8 cellular contexts compared by ENCODE assay signal in the genomic region with DNA sequence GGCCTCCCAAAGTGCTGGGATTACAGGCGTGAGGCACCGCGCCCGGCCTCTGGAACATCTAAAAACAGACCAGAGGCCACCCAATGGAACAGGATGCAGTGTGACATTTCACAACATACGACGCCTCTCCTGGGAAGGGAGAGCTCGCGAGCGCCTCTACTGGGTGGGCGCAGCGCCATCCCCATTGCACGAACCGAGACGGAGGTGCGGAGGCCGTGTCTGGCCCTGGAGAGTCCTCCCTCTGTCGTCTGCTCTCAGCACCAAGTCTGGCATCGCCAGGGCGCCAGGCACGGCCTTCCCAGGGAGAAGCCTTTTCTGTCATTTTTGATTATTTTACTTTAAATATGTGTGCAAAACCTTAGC. TPM values are rescaled to one million over a fixed set of nuclear protein-coding genes. Genes with fewer than 3 reads are reported as not detected.
DNase-seq lines count a peak whose midpoint lies in the region; ATAC-seq, FAIRE-seq and TF ChIP-seq lines count a peak whose summit lies in the region.

No MANE protein-coding gene starts in this region.

- H2AFZ ChIP-seq in astrocyte (ENCODE audit: low read depth, low read length): no peak overlapping the region

- H3K27me3 ChIP-seq in astrocyte (ENCODE audit: insufficient read depth, low read length): peaks cover 10% of the 10 kb centered on the region

- no peak overlapping the region for H3K4me3 ChIP-seq in astrocyte (ENCODE audit: insufficient read depth, low read depth, low read length)

- H3K9me3 Mint-ChIP-seq in astrocyte (ENCODE audit: unreplicated experiment): peaks cover 10% of the 10 kb centered on the region

- H3K4me2 ChIP-seq in astrocyte (ENCODE audit: low read length): peak overlapping the region; percentile 84

- no peaks in the 10 kb centered on the region for H3K9me3 ChIP-seq in astrocyte (ENCODE audit: insufficient read depth, low read depth, low read length)

- ATAC-seq in left colon (peak; percentile 44), GM21529 (IDR thresholded peaks at IDR 0.05; ENCODE audit: unreplicated experiment) (no peak), HG02870 (IDR thresholded peaks at IDR 0.05; ENCODE audit: unreplicated experiment) (no peak)

- no peak overlapping the region for H3K27ac ChIP-seq in astrocyte (ENCODE audit: low read depth, low read length)

- H3K27me3 Mint-ChIP-seq in astrocyte (ENCODE audit: low read depth, unreplicated experiment): peaks cover 13% of the 10 kb centered on the region

- H3K79me2 ChIP-seq in astrocyte (ENCODE audit: insufficient read depth, low read length): no peaks in the 10 kb centered on the region

- TF ChIP-seq CTCF in D721Med (IDR thresholded peaks at IDR 0.05; ENCODE audit: insufficient read depth, missing control alignments) (peak; percentile 50), astrocyte (IDR thresholded peaks at IDR 0.05; ENCODE audit: insufficient read depth, low read depth, low read length) (peak; percentile 34)

- no peaks in the 10 kb centered on the region for H4K20me1 ChIP-seq in astrocyte (ENCODE audit: insufficient read depth, low read length)

- no peak overlapping the region for H3K9ac ChIP-seq in astrocyte (ENCODE audit: low read length)

- intact Hi-C loops in left colon (cut with DNase I, micrococcal nuclease): loop anchor here in 1 of 2 donors (10.0 kb wide), 1 partner anchor 403 kb away; no protein-coding TSS in a partner anchor

- no peaks in the 10 kb centered on the region for H3K36me3 Mint-ChIP-seq in astrocyte (ENCODE audit: low read depth, unreplicated experiment)

- peaks cover 16% of the 10 kb centered on the region for H3K4me1 Mint-ChIP-seq in astrocyte (ENCODE audit: low read depth, unreplicated experiment)

- H3K27ac Mint-ChIP-seq in astrocyte (ENCODE audit: unreplicated experiment): no peak overlapping the region

- DNase-seq in D721Med (ENCODE audit: insufficient read length, low spot score) (no peak), HuH-7.5 (ENCODE audit: low spot score) (peak; percentile 95), astrocyte (ENCODE audit: low read depth) (no peak), left colon (no peak), UCSD-AML1 (lab: John Stamatoyannopoulos, UW; ENCODE audit: unreplicated experiment) (no peak), AML-193 (lab: John Stamatoyannopoulos, UW) (no peak)

- H3K4me1 ChIP-seq in astrocyte (ENCODE audit: insufficient read depth, low read length): peaks cover 47% of the 10 kb centered on the region

- no peak overlapping the region for H3K4me3 Mint-ChIP-seq in astrocyte (ENCODE audit: unreplicated experiment)

- FAIRE-seq in D721Med (lab: Jason Lieb, UNC): no peak
- FAIRE-seq in astrocyte (lab: Jason Lieb, UNC): no peak

- H3K36me3 ChIP-seq in astrocyte (ENCODE audit: insufficient read depth, low read length): no peaks in the 10 kb centered on the region

RNA-seq across cellular contexts. Expression of a gene that starts 9.4 kb away (rescaled TPM):
- total RNA-seq in astrocyte (1.2 and 1.8 TPM in 2 replicates), left colon (not detected)
